Comparison of ENCODE assay signal across 24 cellular contexts in genomic region chr6:18206591-18206990, GRCh38. TPM values are rescaled to one million over a fixed set of nuclear protein-coding genes. Genes with fewer than 3 reads are reported as not detected.
DNase-seq lines count a peak whose midpoint lies in the region; TF ChIP-seq lines count a peak whose summit lies in the region.
"Had no signal": no experiment of that assay in that cellular context is flagged by ENCODE, and none has a peak within 500 bp of the region (broad histone marks: within the 10 kb centered on the region; RNA-seq: fewer than 3 reads in every experiment).

No MANE protein-coding gene starts in this region.

- H3K4me1 ChIP-seq in transverse colon, result peaks cover 0 to 3% (median 0%) of the 10 kb centered on the region in 4 donors
- H3K4me1 ChIP-seq: BE2C had no signal

- no peak overlapping the region for H3K4me3 Mint-ChIP-seq in dendritic cell treated with granulocyte-macrophage colony-stimulating factor and Interleukin-4, amounts not matched to agents 40 ng/mL and 50 ng/mL, for 4 days
- H3K4me3 Mint-ChIP-seq: CD14-positive monocyte, GM23338, H9 had no signal

- peaks cover 97% of the 10 kb centered on the region for H3K36me3 Mint-ChIP-seq in dendritic cell treated with granulocyte-macrophage colony-stimulating factor and Interleukin-4, amounts not matched to agents 40 ng/mL and 50 ng/mL, for 4 days (ENCODE audit: low read depth)

- no peak overlapping the region for H3K4me3 ChIP-seq in transverse colon
- H3K4me3 ChIP-seq: GM23338, K562 had no signal

- TF ChIP-seq POLR2A in transverse colon (IDR thresholded peaks at IDR 0.05), result no peak

- TF ChIP-seq CTCF in transverse colon (IDR thresholded peaks at IDR 0.05), result no peak

- H3K27ac ChIP-seq in transverse colon, result no peak overlapping the region

- H3K9me3 ChIP-seq in transverse colon, result no peaks in the 10 kb centered on the region
- H3K9me3 ChIP-seq: BE2C, SK-N-SH had no signal

- in situ Hi-C loops in transverse colon (cut with MboI; ENCODE audit: low pct_ligation_motif_present in 1 of 4, low pct_unique_long_range_greater_than_20kb in 1 of 4, low sequenced_read_pairs in 3 of 4), result no loop called here

- DNase-seq in NCI-H2171 treated with DMSO at 0.1 percent for 48 hours (lab: John Stamatoyannopoulos, UW) (peak; percentile 37), NCI-H2171 (lab: John Stamatoyannopoulos, UW) (no peak), NCI-H187 treated with DMSO at 0.1 percent for 48 hours (lab: John Stamatoyannopoulos, UW) (peak; percentile 28), transverse colon (no peak), NCI-H510A (lab: John Stamatoyannopoulos, UW) (no peak)
- DNase-seq in activated CD4-positive, alpha-beta T cell treated with anti-CD3 and anti-CD28 coated beads for 1 hour, result no peak
- DNase-seq: 8988T; ACHN; BE2C; DMS153; H9; MV-4-11; NCI-H2029 treated with DMSO at 0.1 percent for 48 hours; NCI-H2227 treated with DMSO at 0.1 percent for 48 hours; NCI-H524; NCI-H748 treated with DMSO at 0.1 percent for 48 hours; NK-92 treated with Interleukin-12 subunit alpha and Interleukin-12 subunit beta, amount 100 ng/mL, for 24 hours; PC-3; SK-N-SH; SW 1271 had no signal

- H3K27me3 Mint-ChIP-seq in dendritic cell treated with granulocyte-macrophage colony-stimulating factor and Interleukin-4, amounts not matched to agents 40 ng/mL and 50 ng/mL, for 4 days, result no peaks in the 10 kb centered on the region

- H3K36me3 ChIP-seq in transverse colon, result peaks cover 0 to 30% (median 3%) of the 10 kb centered on the region in 4 donors
- H3K36me3 ChIP-seq: BE2C had no signal

- intact Hi-C loops in dendritic cell treated with granulocyte-macrophage colony-stimulating factor and Interleukin-4, amounts not matched to agents 40 ng/mL and 50 ng/mL, for 4 days (cut with micrococcal nuclease), result no loop called here
- intact Hi-C loops in transverse colon (cut with DNase I; ENCODE audit: low total_unique reads), result no loop called here

- 95 to 98% methylated on average over 6 of the region's 6 CpGs for WGBS in transverse colon (ENCODE audit: low coverage in 1 of 2), 2 donors

- no peaks in the 10 kb centered on the region for H3K9me3 Mint-ChIP-seq in dendritic cell treated with granulocyte-macrophage colony-stimulating factor and Interleukin-4, amounts not matched to agents 40 ng/mL and 50 ng/mL, for 4 days
- H3K9me3 Mint-ChIP-seq: GM23338, H9 had no signal

- H3K4me1 Mint-ChIP-seq in dendritic cell treated with granulocyte-macrophage colony-stimulating factor and Interleukin-4, amounts not matched to agents 40 ng/mL and 50 ng/mL, for 4 days (ENCODE audit: low read depth), result no peaks in the 10 kb centered on the region
- H3K4me1 Mint-ChIP-seq: CD14-positive monocyte had no signal

- no peak for TF ChIP-seq EP300 in transverse colon (IDR thresholded peaks at IDR 0.05; ENCODE audit: low read depth)

- no peaks in the 10 kb centered on the region for H3K27me3 ChIP-seq in transverse colon
- H3K27me3 ChIP-seq: BE2C had no signal

- H3K27ac Mint-ChIP-seq in dendritic cell treated with granulocyte-macrophage colony-stimulating factor and Interleukin-4, amounts not matched to agents 40 ng/mL and 50 ng/mL, for 4 days, result peak overlapping the region; percentile 25
- H3K27ac Mint-ChIP-seq: GM23338 had no signal

RNA-seq across cellular contexts. Expression of gene KDM1B, which starts 51.4 kb away (rescaled TPM):
- 10 to 100 TPM; 18.9 to 70.7 (median 40.0) TPM for total RNA-seq in transverse colon

RNA-seq across cellular contexts. Expression of gene TPMT, which starts 51.7 kb away (rescaled TPM):
- total RNA-seq in transverse colon, result 10 to 100 TPM; 15.1 to 53.5 (median 32.8) TPM

RNA-seq across cellular contexts. Expression of gene DEK, which starts 57.7 kb away (rescaled TPM):
- total RNA-seq in transverse colon, result 100 to 1,000 TPM in 3 of 4 donors, 10 to 100 TPM in 1; 96.9 to 175 (median 111) TPM

Comparison
In these comparisons a context has a peak if more than half of its experiments do, and no peak if none do; other contexts are left out.
1. DNase-seq: peak in NCI-H2171 treated with DMSO at 0.1 percent for 48 hours (single experiment) and NCI-H187 treated with DMSO at 0.1 percent for 48 hours (single experiment); none in NCI-H2171 (single experiment), transverse colon (single experiment), activated CD4-positive, alpha-beta T cell treated with anti-CD3 and anti-CD28 coated beads for 1 hour (single experiment) and NCI-H510A (single experiment).